Comparison of ENCODE assay signal across 1 cellular context in genomic region chr2:241892299-241893137, GRCh38.
TF ChIP-seq lines count a peak whose summit lies in the region.

No MANE protein-coding gene starts in this region.

TF ChIP-seq in K562, 482 proteins besides CTCF, POLR2A, EP300 and RAD21 (continued from another document and continues in another):
- TF ChIP-seq ZNF785 (CRISPR knock-in tag; IDR thresholded peaks at IDR 0.05) (no peak), ATF4 (CRISPR knock-in tag; IDR thresholded peaks at IDR 0.05) (no peak), MAFG (tag; conservative IDR thresholded peaks at IDR 0.05) (peak; percentile 83), NRF1 (conservative IDR thresholded peaks at IDR 0.05 in 1 of 2, IDR thresholded peaks at IDR 0.05 in 1 of 2) (0 out of 4 replicates have a peak, but pooled peaks have one; percentile 8 to 27), MAX (CRISPR knock-in tag; IDR thresholded peaks at IDR 0.05) (peak; percentile 74), SRSF3 (IDR thresholded peaks at IDR 0.05; ENCODE audit: insufficient read depth, low read length) (no peak), SMARCC2 (IDR thresholded peaks at IDR 0.05; ENCODE audit: low read depth) (peak; percentile 75), ZFP1 (CRISPR knock-in tag; IDR thresholded peaks at IDR 0.05) (no peak), ZBTB11 (CRISPR knock-in tag; IDR thresholded peaks at IDR 0.05) (no peak), MGA (IDR thresholded peaks at IDR 0.05) (peak; percentile 68), ZNF395 (CRISPR knock-in tag; IDR thresholded peaks at IDR 0.05) (0 out of 2 replicates have a peak, but pooled peaks have one; percentile 11), IFI16 (CRISPR knock-in tag; IDR thresholded peaks at IDR 0.05) (no peak), ATF3 (IDR thresholded peaks at IDR 0.05) (peak; percentile 69; the same call in 1 of the 2 replicates), ATF3 (CRISPR knock-in tag; conservative IDR thresholded peaks at IDR 0.05) (no peak), CHD2 (IDR thresholded peaks at IDR 0.05; ENCODE audit: low read depth, low read length) (no peak), POLR2AphosphoS5 (IDR thresholded peaks at IDR 0.05; ENCODE audit: control insufficient read depth, insufficient read depth, low read depth, low read length) (peak; percentile 40; the same call in 1 of the 2 replicates), ARNT (IDR thresholded peaks at IDR 0.05) (0 out of 4 replicates have a peak, but pooled peaks of 1 of the 2 experiments have one; percentile 38), RNF2 (IDR thresholded peaks at IDR 0.05) (peak; percentile 77; the same call in 1 of the 2 replicates), HDAC1 (IDR thresholded peaks at IDR 0.05) (peak in 1 of 2 experiments; percentile 81; a peak in 2 of 4 replicates), TARDBP (IDR thresholded peaks at IDR 0.05) (no peak), PKNOX1 (IDR thresholded peaks at IDR 0.05) (peak; percentile 74), ATF1 (CRISPR knock-in tag; IDR thresholded peaks at IDR 0.05) (no peak), ATF1 (tag; IDR thresholded peaks at IDR 0.05) (peak; percentile 47), DPF2 (IDR thresholded peaks at IDR 0.05) (peak; percentile 92), PRDM10 (IDR thresholded peaks at IDR 0.05; ENCODE audit: partially characterized antibody) (peak; percentile 20), HMGN3 (IDR thresholded peaks at IDR 0.05; ENCODE audit: borderline replicate concordance, extremely low read depth, insufficient read length, low read depth, low read length) (peak; percentile 24), ATF7 (IDR thresholded peaks at IDR 0.05) (peak; percentile 50; the same call in 1 of the 2 replicates), BRD4 (IDR thresholded peaks at IDR 0.05) (no peak), MEIS2 (IDR thresholded peaks at IDR 0.05; ENCODE audit: partially characterized antibody) (peak; percentile 96), E2F6 (IDR thresholded peaks at IDR 0.05; ENCODE audit: borderline replicate concordance in 1 of 2, extremely low read depth in 1 of 2, insufficient read depth in 1 of 2, insufficient read length in 1 of 2, low read depth in 1 of 2, low read length in 1 of 2, poor library complexity in 1 of 2, severe bottlenecking in 1 of 2) (peak in 1 of 2 experiments; percentile 5), L3MBTL2 (IDR thresholded peaks at IDR 0.05) (peak; percentile 76), GATAD2B (IDR thresholded peaks at IDR 0.05; ENCODE audit: borderline replicate concordance) (peak; percentile 65; the same call in 1 of the 2 replicates)
